1 cellular context compared by ENCODE assay signal in genomic region chr13:49792550-49793324, GRCh38.
A peak's percentile ranks its signal among the peaks of the same experiment; 100 is the strongest.
TF ChIP-seq lines count a peak whose summit lies in the region.

Gene KPNA3 (minus strand): TSS chr13:49792682. CDS start chr13:49792506, 176 bp downstream.

TF ChIP-seq in HepG2, 621 proteins besides CTCF, POLR2A, EP300 and RAD21 (continued from another document and continues in another):
- TF ChIP-seq HOXD1 (CRISPR knock-in tag; IDR thresholded peaks at IDR 0.05) (peak; percentile 70; the same call in 1 of the 2 replicates), FOXP1 (IDR thresholded peaks at IDR 0.05) (no peak), FOXP1 (CRISPR knock-in tag; IDR thresholded peaks at IDR 0.05) (no peak), ZNF737 (CRISPR knock-in tag; IDR thresholded peaks at IDR 0.05; ENCODE audit: borderline replicate concordance) (no peak), ZNF296 (CRISPR knock-in tag; conservative IDR thresholded peaks at IDR 0.05) (no peak), MNT (IDR thresholded peaks at IDR 0.05) (peak; percentile 32; the same call in 1 of the 2 replicates), YEATS2 (CRISPR knock-in tag; IDR thresholded peaks at IDR 0.05; ENCODE audit: borderline replicate concordance) (peak; percentile 41; the same call in 1 of the 2 replicates), ZNF713 (CRISPR knock-in tag; IDR thresholded peaks at IDR 0.05) (no peak), TBL1XR1 (IDR thresholded peaks at IDR 0.05; ENCODE audit: borderline replicate concordance, low read length, partially characterized antibody) (no peak), ZNF337 (CRISPR knock-in tag; IDR thresholded peaks at IDR 0.05; ENCODE audit: borderline replicate concordance, low read depth) (no peak), HOXA5 (CRISPR knock-in tag; IDR thresholded peaks at IDR 0.05) (peak; percentile 88), DNMT3B (CRISPR knock-in tag; conservative IDR thresholded peaks at IDR 0.05) (no peak), MAFG (CRISPR knock-in tag; IDR thresholded peaks at IDR 0.05) (no peak), ZNF773 (CRISPR knock-in tag; IDR thresholded peaks at IDR 0.05; ENCODE audit: borderline replicate concordance) (0 out of 2 replicates have a peak, but pooled peaks have one; percentile 20), ZNF180 (CRISPR knock-in tag; IDR thresholded peaks at IDR 0.05; ENCODE audit: borderline replicate concordance, low read depth) (no peak), KLF9 (CRISPR knock-in tag; IDR thresholded peaks at IDR 0.05; ENCODE audit: low read depth) (0 out of 2 replicates have a peak, but pooled peaks have one; percentile 63), ZBTB49 (CRISPR knock-in tag; IDR thresholded peaks at IDR 0.05; ENCODE audit: borderline replicate concordance) (no peak), HBP1 (CRISPR knock-in tag; IDR thresholded peaks at IDR 0.05; ENCODE audit: low read depth) (no peak), ZNF24 (IDR thresholded peaks at IDR 0.05) (no peak), AHDC1 (CRISPR knock-in tag; IDR thresholded peaks at IDR 0.05; ENCODE audit: borderline replicate concordance) (peak; percentile 75; the same call in 1 of the 2 replicates), SP2 (CRISPR knock-in tag; IDR thresholded peaks at IDR 0.05) (no peak), IRF9 (CRISPR knock-in tag; IDR thresholded peaks at IDR 0.05; ENCODE audit: borderline replicate concordance) (peak; percentile 70; the same call in 1 of the 2 replicates), ZNF546 (CRISPR knock-in tag; conservative IDR thresholded peaks at IDR 0.05) (peak; percentile 80; the same call in 1 of the 2 replicates), ZNF597 (CRISPR knock-in tag; IDR thresholded peaks at IDR 0.05) (no peak), DMAP1 (CRISPR knock-in tag; IDR thresholded peaks at IDR 0.05) (peak; percentile 88; the same call in 1 of the 2 replicates), SAP130 (CRISPR knock-in tag; IDR thresholded peaks at IDR 0.05; ENCODE audit: low read depth) (peak; percentile 86), ZNF660 (CRISPR knock-in tag; IDR thresholded peaks at IDR 0.05; ENCODE audit: borderline replicate concordance, low read depth) (no peak), ZNF333 (CRISPR knock-in tag; IDR thresholded peaks at IDR 0.05; ENCODE audit: borderline replicate concordance) (no peak), NR3C1 (CRISPR knock-in tag; IDR thresholded peaks at IDR 0.05) (no peak), ARNTL (CRISPR knock-in tag; IDR thresholded peaks at IDR 0.05) (peak; percentile 97), ZNF260 (CRISPR knock-in tag; IDR thresholded peaks at IDR 0.05; ENCODE audit: borderline replicate concordance, low read depth) (no peak), ZNF788 (CRISPR knock-in tag; IDR thresholded peaks at IDR 0.05; ENCODE audit: borderline replicate concordance) (peak; percentile 71; the same call in 1 of the 2 replicates), IRF2 (CRISPR knock-in tag; IDR thresholded peaks at IDR 0.05) (peak; percentile 65; the same call in 1 of the 2 replicates), BCL3 (CRISPR knock-in tag; IDR thresholded peaks at IDR 0.05) (peak; percentile 69), ZFP1 (CRISPR knock-in tag; IDR thresholded peaks at IDR 0.05) (0 out of 2 replicates have a peak, but pooled peaks have one; percentile 19)
- TF ChIP-seq, protein P1, sequence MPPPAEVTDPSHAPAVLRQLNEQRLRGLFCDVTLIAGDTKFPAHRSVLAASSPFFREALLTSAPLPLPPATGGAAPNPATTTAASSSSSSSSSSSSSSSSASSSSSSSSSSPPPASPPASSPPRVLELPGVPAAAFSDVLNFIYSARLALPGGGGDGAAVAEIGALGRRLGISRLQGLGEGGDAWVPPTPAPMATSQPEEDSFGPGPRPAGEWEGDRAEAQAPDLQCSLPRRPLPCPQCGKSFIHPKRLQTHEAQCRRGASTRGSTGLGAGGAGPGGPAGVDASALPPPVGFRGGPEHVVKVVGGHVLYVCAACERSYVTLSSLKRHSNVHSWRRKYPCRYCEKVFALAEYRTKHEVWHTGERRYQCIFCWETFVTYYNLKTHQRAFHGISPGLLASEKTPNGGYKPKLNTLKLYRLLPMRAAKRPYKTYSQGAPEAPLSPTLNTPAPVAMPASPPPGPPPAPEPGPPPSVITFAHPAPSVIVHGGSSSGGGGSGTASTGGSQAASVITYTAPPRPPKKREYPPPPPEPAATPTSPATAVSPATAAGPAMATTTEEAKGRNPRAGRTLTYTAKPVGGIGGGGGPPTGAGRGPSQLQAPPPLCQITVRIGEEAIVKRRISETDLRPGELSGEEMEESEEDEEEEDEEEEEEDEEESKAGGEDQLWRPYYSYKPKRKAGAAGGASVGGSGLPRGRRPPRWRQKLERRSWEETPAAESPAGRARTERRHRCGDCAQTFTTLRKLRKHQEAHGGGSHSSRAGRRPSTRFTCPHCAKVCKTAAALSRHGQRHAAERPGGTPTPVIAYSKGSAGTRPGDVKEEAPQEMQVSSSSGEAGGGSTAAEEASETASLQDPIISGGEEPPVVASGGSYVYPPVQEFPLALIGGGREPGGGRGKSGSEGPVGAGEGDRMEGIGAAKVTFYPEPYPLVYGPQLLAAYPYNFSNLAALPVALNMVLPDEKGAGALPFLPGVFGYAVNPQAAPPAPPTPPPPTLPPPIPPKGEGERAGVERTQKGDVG (CRISPR knock-in tag; IDR thresholded peaks at IDR 0.05; ENCODE audit: borderline replicate concordance): no peak
- TF ChIP-seq, protein P2, sequence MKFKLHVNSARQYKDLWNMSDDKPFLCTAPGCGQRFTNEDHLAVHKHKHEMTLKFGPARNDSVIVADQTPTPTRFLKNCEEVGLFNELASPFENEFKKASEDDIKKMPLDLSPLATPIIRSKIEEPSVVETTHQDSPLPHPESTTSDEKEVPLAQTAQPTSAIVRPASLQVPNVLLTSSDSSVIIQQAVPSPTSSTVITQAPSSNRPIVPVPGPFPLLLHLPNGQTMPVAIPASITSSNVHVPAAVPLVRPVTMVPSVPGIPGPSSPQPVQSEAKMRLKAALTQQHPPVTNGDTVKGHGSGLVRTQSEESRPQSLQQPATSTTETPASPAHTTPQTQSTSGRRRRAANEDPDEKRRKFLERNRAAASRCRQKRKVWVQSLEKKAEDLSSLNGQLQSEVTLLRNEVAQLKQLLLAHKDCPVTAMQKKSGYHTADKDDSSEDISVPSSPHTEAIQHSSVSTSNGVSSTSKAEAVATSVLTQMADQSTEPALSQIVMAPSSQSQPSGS (CRISPR knock-in tag; IDR thresholded peaks at IDR 0.05): peak; percentile 79; the same call in 1 of the 2 replicates
- TF ChIP-seq, protein P3, sequence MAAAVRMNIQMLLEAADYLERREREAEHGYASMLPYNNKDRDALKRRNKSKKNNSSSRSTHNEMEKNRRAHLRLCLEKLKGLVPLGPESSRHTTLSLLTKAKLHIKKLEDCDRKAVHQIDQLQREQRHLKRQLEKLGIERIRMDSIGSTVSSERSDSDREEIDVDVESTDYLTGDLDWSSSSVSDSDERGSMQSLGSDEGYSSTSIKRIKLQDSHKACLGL (CRISPR knock-in tag; IDR thresholded peaks at IDR 0.05): peak; percentile 60
